ENCODE assay signal across 9 cellular contexts in genomic region chr9:70409800-70410199, GRCh38. TPM values are rescaled to one million over a fixed set of nuclear protein-coding genes. Genes with fewer than 3 reads are reported as not detected.
DNase-seq lines count a peak whose midpoint lies in the region; ATAC-seq and TF ChIP-seq lines count a peak whose summit lies in the region.
"Had no signal": no experiment of that assay in that cellular context is flagged by ENCODE, and none has a peak within 500 bp of the region (broad histone marks: within the 10 kb centered on the region; RNA-seq: fewer than 3 reads in every experiment).

No MANE protein-coding gene starts in this region.

- peaks cover 21% of the 10 kb centered on the region for H3K36me3 Mint-ChIP-seq in activated naive CD4-positive, alpha-beta T cell treated with anti-CD3 and anti-CD28 coated beads, Interleukin-2, amount 10 ng/mL, durations not matched to agents 7 days and 5 days
- H3K36me3 Mint-ChIP-seq in MCF 10A (ENCODE audit: insufficient read depth, unreplicated experiment), result peaks cover 6% of the 10 kb centered on the region

- peak overlapping the region; percentile 97 for H3K4me3 Mint-ChIP-seq in activated naive CD4-positive, alpha-beta T cell treated with anti-CD3 and anti-CD28 coated beads, Interleukin-2, amount 10 ng/mL, durations not matched to agents 7 days and 5 days
- peak overlapping the region; percentile 98 for H3K4me3 Mint-ChIP-seq in MCF 10A (ENCODE audit: unreplicated experiment)

- H4K20me1 ChIP-seq in PC-3 (ENCODE audit: low read length), result no peaks in the 10 kb centered on the region

- H3K79me2 ChIP-seq in PC-3 (ENCODE audit: low read length), result no peaks in the 10 kb centered on the region

- TF ChIP-seq EP300 in transverse colon (IDR thresholded peaks at IDR 0.05; ENCODE audit: low read depth), result no peak

- BruUV-seq in MCF 10A (replicated peaks; lab: Mats Ljungman, UMichigan) (no TSS peak), PC-3 (replicated peaks; lab: Mats Ljungman, UMichigan) (no TSS peak)

- H3K4me3 ChIP-seq in mucosa of rectum (ENCODE audit: low read length in 2 of 2) (peak overlapping the region; percentile 41 to 86), transverse colon (peak overlapping the region in 3 of 4 donors; percentile 89 to 96 (median 94)), PC-3 (ENCODE audit: low read length) (no peak overlapping the region)

- H3K4me1 ChIP-seq in mucosa of rectum (ENCODE audit: control insufficient read depth in 2 of 2, insufficient read depth in 2 of 2, low read length in 2 of 2) (peaks cover 47 to 69% of the 10 kb centered on the region in 2 donors), transverse colon (peaks cover 32 to 63% (median 61%) of the 10 kb centered on the region in 4 donors), PC-3 (ENCODE audit: insufficient read depth, low read length) (peaks cover 6% of the 10 kb centered on the region; the same call in 1 of the 2 replicates)

- in situ Hi-C loops in transverse colon (cut with MboI; ENCODE audit: low pct_ligation_motif_present in 1 of 4, low pct_unique_long_range_greater_than_20kb in 1 of 4, low sequenced_read_pairs in 3 of 4), result loop anchor here in 3 of 4 donors (10.0 kb wide), 3 partner anchors 65 to 185 kb away; no protein-coding TSS in a partner anchor

- no peaks in the 10 kb centered on the region for H3K27me3 ChIP-seq in mucosa of rectum (ENCODE audit: control insufficient read depth in 2 of 2, insufficient read depth in 2 of 2, low read length in 2 of 2)
- H3K27me3 ChIP-seq in transverse colon, result no peaks in the 10 kb centered on the region
- peaks cover 42% of the 10 kb centered on the region for H3K27me3 ChIP-seq in PC-3 (ENCODE audit: low read length)

- ATAC-seq in HG03342 (IDR thresholded peaks at IDR 0.05; ENCODE audit: unreplicated experiment) (no peak), HG03045 (IDR thresholded peaks at IDR 0.05; ENCODE audit: unreplicated experiment) (no peak), PC-3 (no peak)

- H3F3A ChIP-seq in PC-3 (ENCODE audit: low read length, unreplicated experiment), result no peaks in the 10 kb centered on the region

- H3K36me3 ChIP-seq in mucosa of rectum (ENCODE audit: control insufficient read depth in 2 of 2, insufficient read depth in 2 of 2, low read length in 2 of 2), result peaks cover 0 to 3% of the 10 kb centered on the region in 2 donors
- no peaks in the 10 kb centered on the region for H3K36me3 ChIP-seq in transverse colon
- no peaks in the 10 kb centered on the region for H3K36me3 ChIP-seq in PC-3 (ENCODE audit: low read depth, low read length)

- CTCF ChIA-PET in activated naive CD4-positive, alpha-beta T cell treated with anti-CD3 and anti-CD28 coated beads, Interleukin-2, amount 10 ng/mL, durations not matched to agents 7 days and 5 days (lab: Charles Lee), result interaction anchor here (1.1 to 1.7 kb wide), 3 partner anchors 16 to 193 kb away, joined by 5 to 10 read pairs (median 5); no protein-coding TSS in a partner anchor
- CTCF ChIA-PET in MCF 10A (lab: Yijun Ruan, JAX) (interaction anchor here (0.6 to 1.5 kb wide), 5 partner anchors 8 to 442 kb away, joined by 3 to 8 read pairs (median 5); no protein-coding TSS in a partner anchor), PC-3 (lab: Charles Lee) (no interaction called here)

- H3K9me3 ChIP-seq in mucosa of rectum (ENCODE audit: control insufficient read depth in 2 of 2, low read length in 2 of 2) (no peaks in the 10 kb centered on the region), transverse colon (no peaks in the 10 kb centered on the region), PC-3 (ENCODE audit: low read length) (no peaks in the 10 kb centered on the region)

- no peak for TF ChIP-seq POLR2A in transverse colon (IDR thresholded peaks at IDR 0.05)

- no peak overlapping the region for H2AFZ ChIP-seq in PC-3 (ENCODE audit: low read length)

- POLR2A ChIA-PET in MCF 10A (lab: Yijun Ruan, JAX) (interaction anchor here (0.6 to 3.5 kb wide), 13 partner anchors 8 to 195 kb away, joined by 3 to 54 read pairs (median 4); no protein-coding TSS in a partner anchor), PC-3 (lab: Charles Lee; ENCODE audit: unreplicated experiment) (no interaction called here)

- peak overlapping the region; percentile 100 for H3K27ac Mint-ChIP-seq in activated naive CD4-positive, alpha-beta T cell treated with anti-CD3 and anti-CD28 coated beads, Interleukin-2, amount 10 ng/mL, durations not matched to agents 7 days and 5 days
- H3K27ac Mint-ChIP-seq in MCF 10A (ENCODE audit: low read depth, unreplicated experiment), result no peak overlapping the region

- no peaks in the 10 kb centered on the region for H3K9me3 Mint-ChIP-seq in activated naive CD4-positive, alpha-beta T cell treated with anti-CD3 and anti-CD28 coated beads, Interleukin-2, amount 10 ng/mL, durations not matched to agents 7 days and 5 days
- no peaks in the 10 kb centered on the region for H3K9me3 Mint-ChIP-seq in MCF 10A (ENCODE audit: unreplicated experiment)

- no peak for DNase-seq in activated naive CD4-positive, alpha-beta T cell treated with anti-CD3 and anti-CD28 coated beads, Interleukin-2, amount 10 ng/mL, durations not matched to agents 7 days and 5 days
- DNase-seq in activated naive CD4-positive, alpha-beta T cell treated with anti-CD3 and anti-CD28 coated beads, Interleukin-2, amount 50 U/mL, for 16 hours, result no peak
- DNase-seq in MCF 10A (ENCODE audit: unreplicated experiment) (no peak), transverse colon (no peak), PC-3 (no peak)
- DNase-seq: NCI-H1092 treated with DMSO at 0.1 percent for 48 hours had no signal

- TF ChIP-seq CTCF in MCF 10A (IDR thresholded peaks at IDR 0.05; ENCODE audit: unreplicated experiment) (no peak), transverse colon (IDR thresholded peaks at IDR 0.05) (no peak), PC-3 (conservative IDR thresholded peaks at IDR 0.05; ENCODE audit: low read depth, low read length) (no peak)

- H3K27ac ChIP-seq in mucosa of rectum (ENCODE audit: low read depth in 2 of 2, low read length in 2 of 2) (peak overlapping the region; percentile 100), transverse colon (peak overlapping the region; percentile 99 to 100 (median 100)), PC-3 (ENCODE audit: low read length) (no peak overlapping the region)

- H3K27me3 Mint-ChIP-seq in activated naive CD4-positive, alpha-beta T cell treated with anti-CD3 and anti-CD28 coated beads, Interleukin-2, amount 10 ng/mL, durations not matched to agents 7 days and 5 days, result peaks cover 5% of the 10 kb centered on the region
- no peaks in the 10 kb centered on the region for H3K27me3 Mint-ChIP-seq in MCF 10A (ENCODE audit: insufficient read depth, unreplicated experiment)

- H3K9ac ChIP-seq in mucosa of rectum (ENCODE audit: low read depth in 1 of 2, low read length in 2 of 2), result peak overlapping the region; percentile 98 to 100
- no peak overlapping the region for H3K9ac ChIP-seq in PC-3 (ENCODE audit: low read length)

- H3K4me1 Mint-ChIP-seq in activated naive CD4-positive, alpha-beta T cell treated with anti-CD3 and anti-CD28 coated beads, Interleukin-2, amount 10 ng/mL, durations not matched to agents 7 days and 5 days, result peaks cover 68% of the 10 kb centered on the region
- peaks cover 30% of the 10 kb centered on the region for H3K4me1 Mint-ChIP-seq in MCF 10A (ENCODE audit: insufficient read depth, unreplicated experiment)

- intact Hi-C loops in MCF 10A (cut with micrococcal nuclease) (loop anchor here (5.0 kb wide), 1 partner anchor 57 kb away; no protein-coding TSS in a partner anchor), transverse colon (cut with DNase I; ENCODE audit: low total_unique reads) (loop anchor here (10.0 kb wide), 3 partner anchors 365 to 1955 kb away; partner anchors contain the start of genes MAMDC2 and ZFAND5), PC-3 (cut with micrococcal nuclease) (no loop called here)

- 29% methylated on average over 2 of the region's 2 CpGs for WGBS in transverse colon (ENCODE audit: low coverage in 1 of 2), 2 donors

- no peak overlapping the region for H3K4me2 ChIP-seq in PC-3 (ENCODE audit: low read length)

- H3K9me2 ChIP-seq in PC-3 (replicated peaks; ENCODE audit: low read length), result no peaks in the 10 kb centered on the region

RNA-seq across cellular contexts. Expression of gene KLF9, which starts 4.7 kb away (rescaled TPM):
- total RNA-seq in MCF 10A (2022) (5.9 and 8.9 TPM in 2 replicates), transverse colon (100 to 1,000 TPM in 1 of 4 donors, 10 to 100 TPM in 3; 60.3 to 111 (median 82.9) TPM), PC-3 (2014; rRNA removed) (0.35 and 0.44 TPM in 2 replicates)
